24 cellular contexts compared by ENCODE assay signal in genomic region chr10:13917791-13918190, GRCh38.
"Had no signal": no experiment of that assay in that cellular context is flagged by ENCODE, and none has a peak within 500 bp of the region (broad histone marks: within the 10 kb centered on the region; RNA-seq: fewer than 3 reads in every experiment).

No MANE protein-coding gene starts in this region.

- H3K27ac ChIP-seq: coronary artery, esophagus squamous epithelium, gastroesophageal sphincter, right lobe of liver, tibial artery, vagina had no signal

- H3K27me3 ChIP-seq: esophagus squamous epithelium, gastroesophageal sphincter, right lobe of liver, tibial artery, vagina had no signal

- DNase-seq: activated B cell treated with CpG ODN at 0.5 μM for 24 hours; activated CD4-positive, alpha-beta T cell treated with anti-CD3 and anti-CD28 coated beads for 36 hours; activated CD4-positive, alpha-beta T cell treated with anti-CD3 and anti-CD28 coated beads, Interleukin-2, amount 50 U/mL, for 48 hours; activated effector memory CD4-positive, alpha-beta T cell treated with anti-CD3 and anti-CD28 coated beads, Interleukin-2, amount 50 U/mL, for 16 hours; activated naive CD4-positive, alpha-beta T cell treated with anti-CD3 and anti-CD28 coated beads, Interleukin-2, amount 10 ng/mL, durations not matched to agents 7 days and 5 days; activated T-cell treated with anti-CD3 and anti-CD28 coated beads, Interleukin-2, amount 50 U/mL, for 72 hours; amygdala; cerebellar nuclear complex; endodermal cell; esophagus squamous epithelium; left ventricle myocardium superior; occipital lobe; right lobe of liver; small intestine; stimulated activated CD4-positive, alpha-beta T cell treated with anti-CD3 and anti-CD28 coated beads, Interleukin-2, amount 100 ng/mL, for 24 hours; stimulated activated naive CD8-positive, alpha-beta T cell treated with anti-CD3 and anti-CD28 coated beads, Interleukin-15, amount 100 ng/mL, for 72 hours; T1000; tibial artery had no signal

- H3K36me3 Mint-ChIP-seq: activated naive CD4-positive, alpha-beta T cell treated with anti-CD3 and anti-CD28 coated beads, Interleukin-2, amount 10 ng/mL, durations not matched to agents 7 days and 5 days; stimulated activated effector memory CD8-positive, alpha-beta T cell treated with anti-CD3 and anti-CD28 coated beads, Interleukin-12 subunit alpha, Interleukin-12 subunit beta, amount 100 ng/mL, for 72 hours had no signal

- H3K4me3 ChIP-seq: coronary artery, esophagus squamous epithelium, gastroesophageal sphincter, right lobe of liver, tibial artery, vagina had no signal

- H3K9me3 Mint-ChIP-seq: activated B cell treated with CpG ODN at 0.5 μM for 24 hours; activated naive CD4-positive, alpha-beta T cell treated with anti-CD3 and anti-CD28 coated beads, Interleukin-2, amount 10 ng/mL, durations not matched to agents 7 days and 5 days; activated T-cell treated with anti-CD3 and anti-CD28 coated beads, Interleukin-2, amount 50 U/mL, for 72 hours; endodermal cell; nephron; stimulated activated effector memory CD8-positive, alpha-beta T cell treated with anti-CD3 and anti-CD28 coated beads, Interleukin-12 subunit alpha, Interleukin-12 subunit beta, amount 100 ng/mL, for 72 hours; stimulated activated naive CD8-positive, alpha-beta T cell treated with anti-CD3 and anti-CD28 coated beads, Interleukin-15, amount 100 ng/mL, for 72 hours; T-helper 1 cell treated with Interleukin-12 subunit alpha and Interleukin-12 subunit beta and Interleukin-4 antibody, amounts not matched to agents 30 μg/mL and 1 μg/mL, for 36 hours had no signal

- H3K9me3 ChIP-seq: esophagus squamous epithelium, gastroesophageal sphincter, right lobe of liver, tibial artery, vagina had no signal

- H3K4me1 ChIP-seq: esophagus squamous epithelium, gastroesophageal sphincter, right lobe of liver, vagina had no signal

- H3K4me1 Mint-ChIP-seq: activated CD4-positive, alpha-beta T cell treated with anti-CD3 and anti-CD28 coated beads for 36 hours; activated naive CD4-positive, alpha-beta T cell treated with anti-CD3 and anti-CD28 coated beads, Interleukin-2, amount 10 ng/mL, durations not matched to agents 7 days and 5 days; endodermal cell; stimulated activated effector memory CD8-positive, alpha-beta T cell treated with anti-CD3 and anti-CD28 coated beads, Interleukin-12 subunit alpha, Interleukin-12 subunit beta, amount 100 ng/mL, for 72 hours; stimulated activated naive CD8-positive, alpha-beta T cell treated with anti-CD3 and anti-CD28 coated beads, Interleukin-15, amount 100 ng/mL, for 72 hours had no signal

- H3K27ac Mint-ChIP-seq: activated B cell treated with CpG ODN at 0.5 μM for 24 hours; activated CD4-positive, alpha-beta T cell treated with anti-CD3 and anti-CD28 coated beads for 36 hours; activated naive CD4-positive, alpha-beta T cell treated with anti-CD3 and anti-CD28 coated beads, Interleukin-2, amount 10 ng/mL, durations not matched to agents 7 days and 5 days; activated T-cell treated with anti-CD3 and anti-CD28 coated beads, Interleukin-2, amount 50 U/mL, for 72 hours; endodermal cell; nephron; stimulated activated effector memory CD8-positive, alpha-beta T cell treated with anti-CD3 and anti-CD28 coated beads, Interleukin-12 subunit alpha, Interleukin-12 subunit beta, amount 100 ng/mL, for 72 hours; stimulated activated naive CD8-positive, alpha-beta T cell treated with anti-CD3 and anti-CD28 coated beads, Interleukin-15, amount 100 ng/mL, for 72 hours; T-helper 1 cell treated with Interleukin-12 subunit alpha and Interleukin-12 subunit beta and Interleukin-4 antibody, amounts not matched to agents 30 μg/mL and 1 μg/mL, for 36 hours had no signal

- H3K27me3 Mint-ChIP-seq: activated CD4-positive, alpha-beta T cell treated with anti-CD3 and anti-CD28 coated beads for 36 hours; stimulated activated naive CD8-positive, alpha-beta T cell treated with anti-CD3 and anti-CD28 coated beads, Interleukin-15, amount 100 ng/mL, for 72 hours had no signal

- H3K36me3 ChIP-seq: esophagus squamous epithelium, gastroesophageal sphincter, right lobe of liver, tibial artery, vagina had no signal

- ATAC-seq: activated CD4-positive, alpha-beta T cell treated with anti-CD3 and anti-CD28 coated beads for 36 hours; activated T-cell treated with anti-CD3 and anti-CD28 coated beads, Interleukin-2, amount 50 U/mL, for 72 hours; gastroesophageal sphincter; left ventricle myocardium superior; right lobe of liver; stimulated activated effector memory CD8-positive, alpha-beta T cell treated with anti-CD3 and anti-CD28 coated beads, Interleukin-12 subunit alpha, Interleukin-12 subunit beta, amount 100 ng/mL, for 72 hours; stimulated activated naive CD8-positive, alpha-beta T cell treated with anti-CD3 and anti-CD28 coated beads, Interleukin-15, amount 100 ng/mL, for 72 hours had no signal

- H3K4me3 Mint-ChIP-seq: activated B cell treated with CpG ODN at 0.5 μM for 24 hours; activated CD4-positive, alpha-beta T cell treated with anti-CD3 and anti-CD28 coated beads for 36 hours; activated naive CD4-positive, alpha-beta T cell treated with anti-CD3 and anti-CD28 coated beads, Interleukin-2, amount 10 ng/mL, durations not matched to agents 7 days and 5 days; activated T-cell treated with anti-CD3 and anti-CD28 coated beads, Interleukin-2, amount 50 U/mL, for 72 hours; endodermal cell; nephron; stimulated activated effector memory CD8-positive, alpha-beta T cell treated with anti-CD3 and anti-CD28 coated beads, Interleukin-12 subunit alpha, Interleukin-12 subunit beta, amount 100 ng/mL, for 72 hours; stimulated activated naive CD8-positive, alpha-beta T cell treated with anti-CD3 and anti-CD28 coated beads, Interleukin-15, amount 100 ng/mL, for 72 hours; T-helper 1 cell treated with Interleukin-12 subunit alpha and Interleukin-12 subunit beta and Interleukin-4 antibody, amounts not matched to agents 30 μg/mL and 1 μg/mL, for 36 hours had no signal
